ENCODE assay signal across 8 cellular contexts in genomic region chr12:66168410-66168809, GRCh38. TPM values are rescaled to one million over a fixed set of nuclear protein-coding genes. Genes with fewer than 3 reads are reported as not detected.
DNase-seq lines count a peak whose midpoint lies in the region; ATAC-seq and TF ChIP-seq lines count a peak whose summit lies in the region.

No MANE protein-coding gene starts in this region.

- no peaks in the 10 kb centered on the region for H3K27me3 ChIP-seq in OCI-LY3 (ENCODE audit: low read depth, low read length)
- no peaks in the 10 kb centered on the region for H3K27me3 ChIP-seq in endocrine pancreas (ENCODE audit: control insufficient read depth, insufficient read depth, low read length)
- H3K27me3 ChIP-seq in prostate gland (replicated peaks; ENCODE audit: insufficient read depth) = no peaks in the 10 kb centered on the region

- H3K4me1 ChIP-seq in OCI-LY3 (ENCODE audit: low read length) = peaks cover 12% of the 10 kb centered on the region
- peaks cover 7% of the 10 kb centered on the region for H3K4me1 ChIP-seq in endocrine pancreas (ENCODE audit: control insufficient read depth, insufficient read depth, low read length)
- H3K4me1 ChIP-seq in prostate gland (replicated peaks) = no peaks in the 10 kb centered on the region

- peak; percentile 46 for DNase-seq in GF-D8 (lab: John Stamatoyannopoulos, UW)
- DNase-seq in prostate gland (ENCODE audit: low spot score) = no peak
- no peak for DNase-seq in NCI-H187 (lab: John Stamatoyannopoulos, UW)
- no peak for DNase-seq in HUDEP-2 (lab: John Stamatoyannopoulos, UW; ENCODE audit: unreplicated experiment in 76 of 76)

- H3K36me3 ChIP-seq in OCI-LY3 (replicated peaks; ENCODE audit: low read depth, low read length) = peaks cover 26% of the 10 kb centered on the region
- no peaks in the 10 kb centered on the region for H3K36me3 ChIP-seq in endocrine pancreas (ENCODE audit: control insufficient read depth, insufficient read depth, low read length)
- no peaks in the 10 kb centered on the region for H3K36me3 ChIP-seq in prostate gland

- 0 out of 2 replicates have a peak, but pooled peaks cover 3% of the 10 kb centered on the region for H4K20me1 ChIP-seq in OCI-LY3 (ENCODE audit: insufficient read depth, low read length)

- intact Hi-C loops in prostate gland (cut with DNase I) = no loop called here

- H3K4me2 ChIP-seq in OCI-LY3 (ENCODE audit: low read length) = peak overlapping the region; percentile 83

- TF ChIP-seq CTCF in OCI-LY3 (IDR thresholded peaks at IDR 0.05; ENCODE audit: low read depth, low read length) (no peak), prostate gland (IDR thresholded peaks at IDR 0.05) (no peak)

- H3K27ac ChIP-seq in OCI-LY3 (ENCODE audit: low read length) = peak overlapping the region; percentile 91; the same call in 1 of the 2 replicates
- H3K27ac ChIP-seq in prostate gland = peak overlapping the region; percentile 92 to 99

- 68% methylated on average over 8 of the region's 8 CpGs for WGBS in prostate gland

- peak overlapping the region; percentile 89 for H3K9ac ChIP-seq in OCI-LY3 (ENCODE audit: low read length)
- no peak overlapping the region for H3K9ac ChIP-seq in endocrine pancreas (ENCODE audit: control insufficient read depth, insufficient read depth, low read length)

- ATAC-seq in HG02970 (IDR thresholded peaks at IDR 0.05; ENCODE audit: low FRiP score, unreplicated experiment) (no peak), GM18511 (IDR thresholded peaks at IDR 0.05; ENCODE audit: unreplicated experiment) (no peak)

- peak overlapping the region; percentile 85 for H3K4me3 ChIP-seq in OCI-LY3 (ENCODE audit: low read length)
- peak overlapping the region; percentile 98 for H3K4me3 ChIP-seq in endocrine pancreas (ENCODE audit: control insufficient read depth, insufficient read depth, low read length)
- H3K4me3 ChIP-seq in prostate gland = peak overlapping the region in 1 of 2 donors; percentile 78

- TF ChIP-seq POLR2A in prostate gland (IDR thresholded peaks at IDR 0.05) = no peak

- H2AFZ ChIP-seq in OCI-LY3 (ENCODE audit: low read depth, low read length) = no peak overlapping the region

- H3K9me3 ChIP-seq in OCI-LY3 (ENCODE audit: insufficient read depth, low read length) (no peaks in the 10 kb centered on the region), endocrine pancreas (ENCODE audit: control insufficient read depth, low read length) (no peaks in the 10 kb centered on the region), prostate gland (no peaks in the 10 kb centered on the region)

- H3K79me2 ChIP-seq in OCI-LY3 (ENCODE audit: low read length) = peaks cover 60% of the 10 kb centered on the region

RNA-seq across cellular contexts. Expression of gene TMBIM4, which starts 1.4 kb away (rescaled TPM):
- 100 to 1,000 TPM; 242 to 337 TPM for total RNA-seq in prostate gland

RNA-seq across cellular contexts. Expression of gene IRAK3, which starts 20.6 kb away (rescaled TPM):
- total RNA-seq in prostate gland = 1 to 10 TPM; 4.5 to 9.5 TPM

RNA-seq across cellular contexts. Expression of gene LLPH, which starts 37.9 kb away (rescaled TPM):
- total RNA-seq in prostate gland = 10 to 100 TPM; 11.0 to 17.6 TPM
